Comparison of ENCODE assay signal across 8 cellular contexts in the genomic region with DNA sequence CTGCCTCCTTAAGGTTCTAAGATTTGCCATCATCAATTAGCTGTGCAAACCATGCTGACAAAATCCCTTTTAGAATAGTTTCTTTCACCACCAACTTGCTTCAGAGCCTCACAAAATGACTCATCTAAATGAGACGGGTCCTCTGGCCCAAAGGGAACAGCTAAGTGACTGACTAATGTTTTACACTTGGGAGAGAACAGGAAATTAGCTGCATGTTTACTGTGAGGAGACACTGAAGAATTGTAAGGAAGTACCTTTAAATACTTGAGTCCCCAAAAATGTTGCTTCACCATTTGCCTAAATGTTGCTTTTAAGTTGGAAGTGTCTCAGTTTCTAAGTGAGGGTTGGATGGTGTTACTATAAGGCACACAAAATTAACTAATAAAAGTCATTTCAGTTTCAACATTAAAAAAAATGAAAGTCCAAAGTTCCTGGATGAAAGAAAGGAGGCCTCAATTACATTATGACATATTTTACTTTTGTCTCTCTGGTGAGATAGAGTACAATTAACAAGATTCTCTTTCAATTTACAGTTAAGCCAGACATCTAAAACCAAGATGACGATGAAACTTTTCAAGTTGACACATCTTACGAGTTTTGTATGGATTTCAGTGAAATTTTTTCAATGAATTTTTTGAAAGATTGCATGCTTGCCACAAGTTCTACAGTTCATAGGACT.
DNase-seq lines count a peak whose midpoint lies in the region; ATAC-seq and TF ChIP-seq lines count a peak whose summit lies in the region.

No MANE protein-coding gene starts in this region.

- no peaks in the 10 kb centered on the region for H3K36me3 ChIP-seq in IMR-90 (ENCODE audit: control insufficient read depth, insufficient read depth, low read length)
- H3K36me3 ChIP-seq in skeletal muscle satellite cell (ENCODE audit: insufficient read depth, low read length): no peaks in the 10 kb centered on the region
- H3K36me3 ChIP-seq in Caco-2 (ENCODE audit: control insufficient read depth, insufficient read depth, low read length): no peaks in the 10 kb centered on the region

- TF ChIP-seq CTCF in IMR-90 (conservative IDR thresholded peaks at IDR 0.05; ENCODE audit: low read depth, low read length) (no peak), Caco-2 (IDR thresholded peaks at IDR 0.05; ENCODE audit: insufficient read depth in 1 of 2, low read depth in 1 of 2, low read length in 1 of 2, severe bottlenecking in 1 of 2, unreplicated experiment in 1 of 2) (no peak)

- H3K4me1 ChIP-seq in IMR-90 (ENCODE audit: control insufficient read depth, insufficient read depth, low read length) (peaks cover 10% of the 10 kb centered on the region), skeletal muscle satellite cell (ENCODE audit: control insufficient read depth, insufficient read depth, low read length) (peaks cover 45% of the 10 kb centered on the region), Caco-2 (peaks cover 16% of the 10 kb centered on the region)

- H3K4me2 ChIP-seq in IMR-90 (ENCODE audit: low read depth, low read length) (no peak overlapping the region), skeletal muscle satellite cell (ENCODE audit: low read length) (peak overlapping the region; percentile 10)

- TF ChIP-seq POLR2A in IMR-90 (IDR thresholded peaks at IDR 0.05; ENCODE audit: low read depth, low read length): no peak

- no peak overlapping the region for H3K4me3 Mint-ChIP-seq in dendritic cell treated with granulocyte-macrophage colony-stimulating factor and Interleukin-4, amounts not matched to agents 40 ng/mL and 50 ng/mL, for 4 days
- no peak overlapping the region for H3K4me3 Mint-ChIP-seq in Caco-2 (ENCODE audit: unreplicated experiment)

- H3K23ac ChIP-seq in IMR-90 (ENCODE audit: low read depth, low read length): peak overlapping the region; percentile 72; the same call in 1 of the 2 replicates

- peak overlapping the region; percentile 88 for H2BK20ac ChIP-seq in IMR-90 (ENCODE audit: low read depth, low read length)

- CTCF ChIA-PET in IMR-90 (lab: Yijun Ruan, JAX) (interaction anchor here (1.1 to 1.4 kb wide), 2 partner anchors 28 to 55 kb away, joined by 4 to 6 read pairs; no protein-coding TSS in a partner anchor), Caco-2 (lab: Charles Lee) (no interaction called here)

- peaks cover 10% of the 10 kb centered on the region; the same call in 1 of the 2 replicates for H3K9me1 ChIP-seq in IMR-90 (ENCODE audit: insufficient read depth, low read length)

- H2AK5ac ChIP-seq in IMR-90 (ENCODE audit: low read depth, low read length): 0 out of 2 replicates have a peak overlapping the region, but pooled peaks have one; percentile 1

- H2BK5ac ChIP-seq in IMR-90 (ENCODE audit: low read depth, low read length, poor library complexity, severe bottlenecking): peak overlapping the region; percentile 99

- H3K9me3 Mint-ChIP-seq in dendritic cell treated with granulocyte-macrophage colony-stimulating factor and Interleukin-4, amounts not matched to agents 40 ng/mL and 50 ng/mL, for 4 days: no peaks in the 10 kb centered on the region
- H3K9me3 Mint-ChIP-seq in Caco-2 (ENCODE audit: unreplicated experiment): no peaks in the 10 kb centered on the region

- no peak overlapping the region for H2AFZ ChIP-seq in IMR-90 (replicated peaks; ENCODE audit: low read length, poor library complexity)

- DNase-seq in AG08396 (ENCODE audit: low spot score) (peak; percentile 67), IMR-90 (peak; percentile 93), KG1 (lab: John Stamatoyannopoulos, UW) (no peak), Caco-2 (no peak)
- no peak for DNase-seq in stimulated activated CD4-positive, alpha-beta T cell treated with anti-CD3 and anti-CD28 coated beads, Interleukin-1b, Interleukin-23, amount 100 ng/mL, for 48 hours

- ATAC-seq in GM19395 (IDR thresholded peaks at IDR 0.05; ENCODE audit: unreplicated experiment) (peak; percentile 91), IMR-90 (ENCODE audit: low read depth) (peak; percentile 63)

- H3K27me3 Mint-ChIP-seq in dendritic cell treated with granulocyte-macrophage colony-stimulating factor and Interleukin-4, amounts not matched to agents 40 ng/mL and 50 ng/mL, for 4 days: peaks cover 51% of the 10 kb centered on the region
- no peaks in the 10 kb centered on the region for H3K27me3 Mint-ChIP-seq in Caco-2 (ENCODE audit: insufficient read depth, unreplicated experiment)

- H2BK120ac ChIP-seq in IMR-90 (ENCODE audit: low read depth, low read length): peak overlapping the region; percentile 84

- no CpG with 5 or more reads among the region's 3 CpGs for WGBS in IMR-90 (ENCODE audit: extremely low coverage in 2 of 2, insufficient read length in 1 of 2), 2 experiments

- H3K56ac ChIP-seq in IMR-90 (ENCODE audit: extremely low read depth, insufficient read depth, low read length): peak overlapping the region; percentile 16; the same call in 1 of the 2 replicates

- peak overlapping the region; percentile 71; the same call in 1 of the 2 replicates for H3K14ac ChIP-seq in IMR-90 (replicated peaks; ENCODE audit: low read depth, low read length)

- H4K20me1 ChIP-seq in IMR-90 (ENCODE audit: insufficient read depth, low read length): no peaks in the 10 kb centered on the region

- peak overlapping the region; percentile 68; the same call in 1 of the 2 replicates for H3K4ac ChIP-seq in IMR-90 (ENCODE audit: low read depth, low read length)

- H3K27me3 ChIP-seq in IMR-90 (ENCODE audit: control insufficient read depth, insufficient read depth, low read length) (no peaks in the 10 kb centered on the region), skeletal muscle satellite cell (ENCODE audit: control insufficient read depth, insufficient read depth, low read length) (no peaks in the 10 kb centered on the region), Caco-2 (replicated peaks; ENCODE audit: control insufficient read depth, insufficient read depth, low read length) (no peaks in the 10 kb centered on the region)

- peak overlapping the region; percentile 54 to 76; a peak in 3 of 4 replicates for H4K8ac ChIP-seq in IMR-90 (ENCODE audit: low read depth in 2 of 2, low read length in 2 of 2)

- in situ Hi-C loops in IMR-90 (cut with MboI; ENCODE audit: low sequenced_read_pairs): no loop called here

- H3K79me1 ChIP-seq in IMR-90 (ENCODE audit: low read depth in 1 of 2, low read length in 2 of 2): 0 out of 4 replicates have a peak, but pooled peaks cover 0 to 1% of the 10 kb centered on the region in 2 experiments

- H3K27ac Mint-ChIP-seq in dendritic cell treated with granulocyte-macrophage colony-stimulating factor and Interleukin-4, amounts not matched to agents 40 ng/mL and 50 ng/mL, for 4 days: peak overlapping the region; percentile 27
- H3K27ac Mint-ChIP-seq in Caco-2 (ENCODE audit: unreplicated experiment): no peak overlapping the region

- H2AK9ac ChIP-seq in IMR-90 (replicated peaks; ENCODE audit: low read depth, low read length, poor library complexity): no peak overlapping the region

- H3K4me3 ChIP-seq in IMR-90 (ENCODE audit: insufficient read depth, low read depth, low read length) (no peak overlapping the region), skeletal muscle satellite cell (ENCODE audit: low read length) (no peak overlapping the region), Caco-2 (ENCODE audit: low read depth, low read length) (no peak overlapping the region)

- peak; percentile 31; the same call in 1 of the 2 replicates for TF ChIP-seq RAD21 in IMR-90 (IDR thresholded peaks at IDR 0.05; ENCODE audit: low read length)

- BruUV-seq in IMR-90 (replicated peaks; lab: Mats Ljungman, UMichigan) (no TSS peak), Caco-2 (replicated peaks; lab: Mats Ljungman, UMichigan) (no TSS peak)

- intact Hi-C loops in IMR-90 (cut with micrococcal nuclease): loop anchor here (2.0 kb wide), 2 partner anchors 28 to 228 kb away; a partner anchor contains a TSS
- intact Hi-C loops in dendritic cell treated with granulocyte-macrophage colony-stimulating factor and Interleukin-4, amounts not matched to agents 40 ng/mL and 50 ng/mL, for 4 days (cut with micrococcal nuclease): no loop called here
- intact Hi-C loops in Caco-2 (cut with micrococcal nuclease; ENCODE audit: unreplicated experiment): no loop called here

- H3K27ac ChIP-seq in IMR-90 (ENCODE audit: insufficient read depth, low read length): 0 out of 2 replicates have a peak overlapping the region, but pooled peaks have one; percentile 3

- peak overlapping the region; percentile 83; the same call in 1 of the 3 replicates for H2BK15ac ChIP-seq in IMR-90 (ENCODE audit: low read depth, low read length)

- peak overlapping the region; percentile 44 for H4K91ac ChIP-seq in IMR-90 (ENCODE audit: insufficient read depth, low read depth, low read length)

- H3K9me3 ChIP-seq in IMR-90 (ENCODE audit: control insufficient read depth, insufficient read depth, low read length): no peaks in the 10 kb centered on the region
- H3K9me3 ChIP-seq in skeletal muscle satellite cell (replicated peaks; ENCODE audit: low read length): no peaks in the 10 kb centered on the region
- no peaks in the 10 kb centered on the region for H3K9me3 ChIP-seq in Caco-2

- dilution Hi-C loops in IMR-90 (cut with HindIII; ENCODE audit: low sequenced_read_pairs, unreplicated experiment): no loop called here

- no peaks in the 10 kb centered on the region for H3K36me3 Mint-ChIP-seq in dendritic cell treated with granulocyte-macrophage colony-stimulating factor and Interleukin-4, amounts not matched to agents 40 ng/mL and 50 ng/mL, for 4 days (ENCODE audit: low read depth)
- H3K36me3 Mint-ChIP-seq in Caco-2 (ENCODE audit: insufficient read depth, unreplicated experiment): no peaks in the 10 kb centered on the region

- H3K4me1 Mint-ChIP-seq in dendritic cell treated with granulocyte-macrophage colony-stimulating factor and Interleukin-4, amounts not matched to agents 40 ng/mL and 50 ng/mL, for 4 days (ENCODE audit: low read depth): peaks cover 37% of the 10 kb centered on the region
- H3K4me1 Mint-ChIP-seq in Caco-2 (ENCODE audit: low read depth, unreplicated experiment): peaks cover 19% of the 10 kb centered on the region

- peak overlapping the region; percentile 73; the same call in 1 of the 2 replicates for H4K5ac ChIP-seq in IMR-90 (ENCODE audit: low read depth, low read length)

- H3K18ac ChIP-seq in IMR-90 (ENCODE audit: low read depth, low read length): peak overlapping the region; percentile 87

- H3K9ac ChIP-seq in IMR-90 (ENCODE audit: low read depth, low read length) (no peak overlapping the region), skeletal muscle satellite cell (ENCODE audit: low read depth, low read length) (peak overlapping the region; percentile 54)

- POLR2A ChIA-PET in IMR-90 (lab: Charles Lee; ENCODE audit: unreplicated experiment) (no interaction called here), Caco-2 (lab: Charles Lee) (no interaction called here)

TF ChIP-seq in IMR-90, 13 proteins besides CTCF, POLR2A, EP300 and RAD21 (continues in another document):
- TF ChIP-seq RCOR1 (IDR thresholded peaks at IDR 0.05; ENCODE audit: insufficient replicate concordance, low read length): peak; percentile 26
- no peak for TF ChIP-seq MXI1 (IDR thresholded peaks at IDR 0.05; ENCODE audit: borderline replicate concordance, low read depth, low read length)

Comparison
In these comparisons a context has a peak if more than half of its experiments do, and no peak if none do; other contexts are left out.
1. DNase-seq: peak in AG08396 (single experiment) and IMR-90 (single experiment); none in stimulated activated CD4-positive, alpha-beta T cell treated with anti-CD3 and anti-CD28 coated beads, Interleukin-1b, Interleukin-23, amount 100 ng/mL, for 48 hours (single experiment), KG1 (single experiment) and Caco-2 (0 of 2).